ENCODE assay signal across 17 cellular contexts in the genomic region with DNA sequence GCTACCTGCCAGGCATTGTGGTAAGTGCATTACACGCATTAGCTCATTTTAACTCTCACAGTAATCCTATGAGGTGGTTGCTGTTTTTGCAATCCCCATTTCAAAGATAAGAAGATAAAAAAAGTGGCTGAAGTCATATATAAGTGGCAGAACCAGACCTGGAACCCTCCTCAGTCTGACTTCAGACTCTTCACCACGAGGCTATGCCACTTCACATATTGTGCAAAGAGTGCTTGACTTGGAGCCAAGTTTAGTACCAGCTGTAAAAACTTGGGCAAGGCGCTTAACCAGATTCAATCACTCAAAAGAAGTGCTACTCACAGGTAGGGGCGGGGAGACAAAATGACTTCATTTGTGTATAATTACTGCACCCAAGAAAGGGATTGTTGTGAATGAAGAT. TPM values are rescaled to one million over a fixed set of nuclear protein-coding genes. Genes with fewer than 3 reads are reported as not detected.
"Had no signal": no experiment of that assay in that cellular context is flagged by ENCODE, and none has a peak within 500 bp of the region (broad histone marks: within the 10 kb centered on the region; RNA-seq: fewer than 3 reads in every experiment).

No MANE protein-coding gene starts in this region.

- H3K4me1 ChIP-seq: foreskin keratinocyte, neural progenitor cell, right lobe of liver, stomach, testis had no signal

- H3K4me3 ChIP-seq: neural progenitor cell, right lobe of liver, stomach, testis had no signal

- DNase-seq: activated CD4-positive, alpha-beta T cell treated with anti-CD3 and anti-CD28 coated beads, Interleukin-2, amount 10 ng/mL, durations not matched to agents 24 days and 14 days; activated CD4-positive, CD25-positive, alpha-beta regulatory T cell; activated gamma-delta T cell treated with Interleukin-2 at 50 U/mL for 16 hours; cortex of kidney; effector CD4-positive, alpha-beta T cell; glutamatergic neuron; immature natural killer cell; right lobe of liver; stimulated activated CD4-positive, alpha-beta T cell treated with anti-CD3 and anti-CD28 coated beads, Interleukin-1b, Interleukin-23, amount 100 ng/mL, for 48 hours; stomach; testis had no signal

- ATAC-seq: foreskin keratinocyte, right lobe of liver had no signal

- H3K27ac ChIP-seq: foreskin keratinocyte, neural progenitor cell, right lobe of liver, stomach, testis had no signal

- H3K9me3 ChIP-seq: right lobe of liver, testis had no signal

- H3K27me3 ChIP-seq: right lobe of liver, testis had no signal

- H3K36me3 ChIP-seq: neural progenitor cell, right lobe of liver, stomach had no signal

- H3K4me2 ChIP-seq: neural progenitor cell had no signal

- H2AFZ ChIP-seq: neural progenitor cell had no signal

- H3K9ac ChIP-seq: neural progenitor cell had no signal

RNA-seq across cellular contexts. Expression of a gene that starts 15.3 kb away (rescaled TPM):
- total RNA-seq: activated CD4-positive, alpha-beta T cell treated with anti-CD3 and anti-CD28 coated beads, Interleukin-2, amount 10 ng/mL, durations not matched to agents 24 days and 14 days; endothelial cell of umbilical vein; lung microvascular endothelial cell; osteocyte; pulmonary artery endothelial cell; right lobe of liver; stomach had no signal
- polyA plus RNA-seq: endothelial cell of umbilical vein, immature natural killer cell, stomach had no signal
